In genomic region chr4:182111586-182111985, GRCh38 we compare ENCODE assay signal across 30 cellular contexts.
"Had no signal": no experiment of that assay in that cellular context is flagged by ENCODE, and none has a peak within 500 bp of the region (broad histone marks: within the 10 kb centered on the region; RNA-seq: fewer than 3 reads in every experiment).

No MANE protein-coding gene starts in this region.

- ATAC-seq: activated CD8-positive, alpha-beta memory T cell treated with anti-CD3 and anti-CD28 coated beads, Interleukin-2, amount 10 ng/mL, durations not matched to agents 7 days and 5 days; activated CD8-positive, alpha-beta T cell treated with anti-CD3 and anti-CD28 coated beads for 36 hours; activated T-cell treated with anti-CD3 and anti-CD28 coated beads, Interleukin-2, amount 50 U/mL, for 72 hours; body of pancreas; left colon; naive thymus-derived CD4-positive, alpha-beta T cell; right lobe of liver; stimulated activated naive CD8-positive, alpha-beta T cell treated with anti-CD3 and anti-CD28 coated beads, Interleukin-15, Interleukin-2, amounts not matched to agents 100 U/mL and 50 U/mL, for 24 hours had no signal

- H3K27ac ChIP-seq: body of pancreas, colonic mucosa, dorsolateral prefrontal cortex, right lobe of liver, testis, transverse colon, VCaP had no signal

- H3K36me3 ChIP-seq: colonic mucosa, right lobe of liver, transverse colon had no signal

- H3K36me3 Mint-ChIP-seq: activated CD8-positive, alpha-beta memory T cell treated with anti-CD3 and anti-CD28 coated beads, Interleukin-2, amount 10 ng/mL, durations not matched to agents 7 days and 5 days; activated naive CD8-positive, alpha-beta T cell; immature natural killer cell; naive thymus-derived CD4-positive, alpha-beta T cell had no signal

- H3K4me3 ChIP-seq: body of pancreas, colonic mucosa, dorsolateral prefrontal cortex, right lobe of liver, testis, transverse colon had no signal

- DNase-seq: activated CD4-positive, alpha-beta T cell treated with anti-CD3 and anti-CD28 coated beads, Interleukin-2, amount 10 ng/mL, durations not matched to agents 24 days and 14 days; activated CD4-positive, CD25-positive, alpha-beta regulatory T cell treated with anti-CD3 and anti-CD28 coated beads, Interleukin-2, amount 50 U/mL, for 72 hours; activated CD8-positive, alpha-beta memory T cell treated with anti-CD3 and anti-CD28 coated beads, Interleukin-2, amount 10 ng/mL, durations not matched to agents 7 days and 5 days; activated CD8-positive, alpha-beta T cell treated with anti-CD3 and anti-CD28 coated beads for 36 hours; activated naive CD4-positive, alpha-beta T cell; activated T-cell treated with anti-CD3 and anti-CD28 coated beads for 4 hours; activated T-cell treated with anti-CD3 and anti-CD28 coated beads, Interleukin-2, amount 50 U/mL, for 72 hours; aorta; body of pancreas; colonic mucosa; dorsolateral prefrontal cortex; effector memory CD4-positive, alpha-beta T cell; foreskin melanocyte; glutamatergic neuron; immature natural killer cell; kidney; left colon; midbrain; naive thymus-derived CD4-positive, alpha-beta T cell; right lobe of liver; stimulated activated CD4-positive, alpha-beta T cell treated with anti-CD3 and anti-CD28 coated beads, Interleukin-12 subunit alpha, Interleukin-12 subunit beta, amount 100 ng/mL, for 4 hours; stimulated activated CD4-positive, alpha-beta T cell treated with anti-CD3 and anti-CD28 coated beads, Interleukin-4, amount 100 ng/mL, for 1 hour; stimulated activated naive CD8-positive, alpha-beta T cell treated with anti-CD3 and anti-CD28 coated beads, Interleukin-15, Interleukin-2, amounts not matched to agents 100 U/mL and 50 U/mL, for 24 hours; SW 1271; T-helper 9 cell; testis; transverse colon had no signal

- H3K27me3 ChIP-seq: body of pancreas, colonic mucosa, right lobe of liver, testis, transverse colon had no signal

- H3K9me3 Mint-ChIP-seq: activated CD4-positive, alpha-beta T cell treated with anti-CD3 and anti-CD28 coated beads, Interleukin-2, amount 10 ng/mL, durations not matched to agents 24 days and 14 days; T-helper 1 cell treated with Interleukin-12 subunit alpha and Interleukin-12 subunit beta and Interleukin-4 antibody, amounts not matched to agents 30 μg/mL and 1 μg/mL, for 36 hours had no signal

- H3K27ac Mint-ChIP-seq: activated CD4-positive, alpha-beta T cell treated with anti-CD3 and anti-CD28 coated beads, Interleukin-2, amount 10 ng/mL, durations not matched to agents 24 days and 14 days; activated CD8-positive, alpha-beta memory T cell treated with anti-CD3 and anti-CD28 coated beads, Interleukin-2, amount 10 ng/mL, durations not matched to agents 7 days and 5 days; activated CD8-positive, alpha-beta T cell treated with anti-CD3 and anti-CD28 coated beads for 36 hours; activated naive CD8-positive, alpha-beta T cell; activated T-cell treated with anti-CD3 and anti-CD28 coated beads, Interleukin-2, amount 50 U/mL, for 72 hours; immature natural killer cell; naive thymus-derived CD4-positive, alpha-beta T cell; T-helper 1 cell treated with Interleukin-12 subunit alpha and Interleukin-12 subunit beta and Interleukin-4 antibody, amounts not matched to agents 30 μg/mL and 1 μg/mL, for 36 hours had no signal

- H3K4me1 ChIP-seq: body of pancreas, colonic mucosa, right lobe of liver, testis, transverse colon had no signal

- H3K4me1 Mint-ChIP-seq: activated CD4-positive, alpha-beta T cell treated with anti-CD3 and anti-CD28 coated beads, Interleukin-2, amount 10 ng/mL, durations not matched to agents 24 days and 14 days; activated CD8-positive, alpha-beta memory T cell treated with anti-CD3 and anti-CD28 coated beads, Interleukin-2, amount 10 ng/mL, durations not matched to agents 7 days and 5 days; immature natural killer cell; naive thymus-derived CD4-positive, alpha-beta T cell had no signal

- H3K27me3 Mint-ChIP-seq: activated CD4-positive, alpha-beta T cell treated with anti-CD3 and anti-CD28 coated beads, Interleukin-2, amount 10 ng/mL, durations not matched to agents 24 days and 14 days; activated CD8-positive, alpha-beta memory T cell treated with anti-CD3 and anti-CD28 coated beads, Interleukin-2, amount 10 ng/mL, durations not matched to agents 7 days and 5 days; naive thymus-derived CD4-positive, alpha-beta T cell had no signal

- H3K4me3 Mint-ChIP-seq: activated CD4-positive, alpha-beta T cell treated with anti-CD3 and anti-CD28 coated beads, Interleukin-2, amount 10 ng/mL, durations not matched to agents 24 days and 14 days; activated CD8-positive, alpha-beta memory T cell treated with anti-CD3 and anti-CD28 coated beads, Interleukin-2, amount 10 ng/mL, durations not matched to agents 7 days and 5 days; activated CD8-positive, alpha-beta T cell treated with anti-CD3 and anti-CD28 coated beads for 36 hours; activated naive CD8-positive, alpha-beta T cell; activated T-cell treated with anti-CD3 and anti-CD28 coated beads, Interleukin-2, amount 50 U/mL, for 72 hours; immature natural killer cell; naive thymus-derived CD4-positive, alpha-beta T cell; T-helper 1 cell treated with Interleukin-12 subunit alpha and Interleukin-12 subunit beta and Interleukin-4 antibody, amounts not matched to agents 30 μg/mL and 1 μg/mL, for 36 hours had no signal
